Comparison of ENCODE assay signal across 1 cellular context in the genomic region with DNA sequence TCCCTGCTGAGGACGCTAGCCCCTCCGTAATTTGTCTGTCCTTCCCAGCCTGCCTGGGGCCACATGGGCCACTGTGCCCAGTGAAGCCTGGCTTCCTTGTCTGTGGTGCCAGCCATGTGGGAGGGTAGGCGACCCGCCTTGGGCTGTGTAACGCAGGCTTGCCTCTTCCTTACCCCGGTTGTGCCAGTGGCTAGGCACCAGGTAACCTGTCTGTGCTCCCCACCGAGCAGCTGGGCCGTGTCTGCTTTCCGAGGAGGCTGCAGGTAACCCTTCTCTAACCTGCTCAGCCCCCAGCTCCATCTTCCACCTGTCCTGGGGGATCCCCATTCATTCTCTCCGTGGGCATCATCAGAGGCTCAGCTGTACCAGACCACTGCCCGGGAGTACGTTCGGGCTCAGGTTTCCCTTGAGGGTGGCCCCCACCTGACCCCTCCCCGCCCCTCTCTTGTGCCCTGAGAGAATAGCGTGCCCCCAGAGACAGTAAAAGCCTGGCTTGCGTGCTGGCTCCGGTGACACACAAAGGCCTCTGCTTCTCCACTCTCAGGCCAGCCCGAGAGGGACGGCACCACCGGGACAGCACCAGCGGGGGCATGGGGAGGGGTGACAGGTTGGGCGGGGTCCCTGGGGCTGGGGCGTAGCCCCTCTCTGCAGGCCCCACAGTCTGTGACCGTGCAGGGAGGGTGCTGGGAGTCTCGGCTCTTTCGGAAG.
TF ChIP-seq lines count a peak whose summit lies in the region.

No MANE protein-coding gene starts in this region.

TF ChIP-seq in HEK293T, 16 proteins besides CTCF, POLR2A, EP300 and RAD21 (continued from another document):
- TF ChIP-seq HDGF (IDR thresholded peaks at IDR 0.05; ENCODE audit: borderline replicate concordance): no peak
- TF ChIP-seq FOXA1 (IDR thresholded peaks at IDR 0.05): no peak
TF ChIP-seq in HEK293T: peak in this region for 0.
